In the genomic region with DNA sequence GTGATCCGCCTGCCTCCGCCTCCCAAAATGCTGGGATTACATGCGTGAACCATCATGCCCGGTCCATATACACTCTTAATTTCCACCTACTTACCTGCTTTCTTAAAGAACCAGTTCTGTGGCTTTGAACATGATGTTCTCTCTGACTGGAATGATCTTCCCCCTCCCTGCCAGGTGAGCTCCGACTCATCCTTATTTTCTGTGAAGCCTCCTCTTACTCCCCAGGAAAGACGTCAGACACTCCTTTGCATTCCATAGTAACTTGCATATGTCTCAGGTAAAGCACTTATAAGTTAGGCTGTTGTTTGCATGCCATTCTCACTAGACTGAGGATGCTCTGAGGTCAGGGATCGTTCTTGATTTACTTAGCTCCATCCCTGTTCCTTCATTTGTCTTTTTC, we compare ENCODE assay signal across 23 cellular contexts.
"Had no signal": no experiment of that assay in that cellular context is flagged by ENCODE, and none has a peak within 500 bp of the region (broad histone marks: within the 10 kb centered on the region; RNA-seq: fewer than 3 reads in every experiment).

No MANE protein-coding gene starts in this region.

- DNase-seq: activated CD4-positive, alpha-beta memory T cell treated with anti-CD3 and anti-CD28 coated beads for 36 hours; activated CD4-positive, alpha-beta T cell treated with anti-CD3 and anti-CD28 coated beads, Interleukin-2, amount 10 ng/mL, durations not matched to agents 24 days and 14 days; activated CD4-positive, CD25-positive, alpha-beta regulatory T cell treated with anti-CD3 and anti-CD28 coated beads, Interleukin-2, amount 50 U/mL, for 72 hours; activated T-cell treated with anti-CD3 and anti-CD28 coated beads, Interleukin-2, amount 50 U/mL, for 48 hours; adrenal gland; aorta; body of pancreas; esophagus squamous epithelium; left colon; midbrain; naive thymus-derived CD4-positive, alpha-beta T cell; ovary; right lobe of liver; stimulated activated CD4-positive, alpha-beta T cell treated with anti-CD3 and anti-CD28 coated beads, Interleukin-12 subunit alpha, Interleukin-12 subunit beta, amount 100 ng/mL, for 4 hours; stimulated activated CD4-positive, alpha-beta T cell treated with anti-CD3 and anti-CD28 coated beads, Interleukin-4, amount 100 ng/mL, for 1 hour; stimulated activated naive CD8-positive, alpha-beta T cell treated with anti-CD3 and anti-CD28 coated beads, Interleukin-15, Interleukin-2, amounts not matched to agents 100 U/mL and 50 U/mL, for 24 hours; T-helper 9 cell; upper lobe of left lung; WERI-Rb-1 had no signal

- H3K27me3 ChIP-seq: adrenal gland, body of pancreas, esophagus squamous epithelium, ovary, right lobe of liver, upper lobe of left lung, vagina had no signal

- H3K27ac ChIP-seq: adrenal gland, body of pancreas, esophagus squamous epithelium, ovary, right lobe of liver, upper lobe of left lung, vagina, WERI-Rb-1 had no signal

- H3K27ac Mint-ChIP-seq: activated CD4-positive, alpha-beta memory T cell treated with anti-CD3 and anti-CD28 coated beads for 36 hours; activated CD4-positive, alpha-beta T cell treated with anti-CD3 and anti-CD28 coated beads, Interleukin-2, amount 10 ng/mL, durations not matched to agents 24 days and 14 days; activated naive CD4-positive, alpha-beta T cell treated with anti-CD3 and anti-CD28 coated beads, Interleukin-2, amount 50 U/mL, for 72 hours; activated T-helper 2 cell treated with anti-CD3 and anti-CD28 coated beads, Interferon-gamma antibody, Interleukin-2, Interleukin-4, amounts not matched to agents 10 μg/mL and 5 μg/mL and 100 μg/mL, durations not matched to agents 14 hours and 24 hours and 36 hours; progenitor cell of endocrine pancreas had no signal

- H3K4me1 ChIP-seq: adrenal gland, right lobe of liver, vagina had no signal

- ATAC-seq: activated naive CD4-positive, alpha-beta T cell treated with anti-CD3 and anti-CD28 coated beads, Interleukin-2, amount 50 U/mL, for 72 hours; body of pancreas; left colon; naive thymus-derived CD4-positive, alpha-beta T cell; right lobe of liver; stimulated activated naive CD8-positive, alpha-beta T cell treated with anti-CD3 and anti-CD28 coated beads, Interleukin-15, Interleukin-2, amounts not matched to agents 100 U/mL and 50 U/mL, for 24 hours had no signal

- H3K36me3 ChIP-seq: adrenal gland, ovary, right lobe of liver, upper lobe of left lung, vagina, WERI-Rb-1 had no signal

- H3K36me3 Mint-ChIP-seq: activated CD4-positive, alpha-beta memory T cell treated with anti-CD3 and anti-CD28 coated beads for 36 hours; activated naive CD4-positive, alpha-beta T cell treated with anti-CD3 and anti-CD28 coated beads, Interleukin-2, amount 50 U/mL, for 72 hours had no signal

- H3K9me3 ChIP-seq: adrenal gland, body of pancreas, esophagus squamous epithelium, ovary, right lobe of liver, upper lobe of left lung, vagina had no signal

- H3K27me3 Mint-ChIP-seq: activated CD4-positive, alpha-beta memory T cell treated with anti-CD3 and anti-CD28 coated beads for 36 hours; activated CD4-positive, alpha-beta T cell treated with anti-CD3 and anti-CD28 coated beads, Interleukin-2, amount 10 ng/mL, durations not matched to agents 24 days and 14 days; naive thymus-derived CD4-positive, alpha-beta T cell; progenitor cell of endocrine pancreas had no signal

- H3K4me3 ChIP-seq: adrenal gland, body of pancreas, esophagus squamous epithelium, ovary, right lobe of liver, upper lobe of left lung, vagina had no signal

- H3K4me3 Mint-ChIP-seq: activated CD4-positive, alpha-beta memory T cell treated with anti-CD3 and anti-CD28 coated beads for 36 hours; activated CD4-positive, alpha-beta T cell treated with anti-CD3 and anti-CD28 coated beads, Interleukin-2, amount 10 ng/mL, durations not matched to agents 24 days and 14 days had no signal
